22 cellular contexts compared by ENCODE assay signal in the genomic region with DNA sequence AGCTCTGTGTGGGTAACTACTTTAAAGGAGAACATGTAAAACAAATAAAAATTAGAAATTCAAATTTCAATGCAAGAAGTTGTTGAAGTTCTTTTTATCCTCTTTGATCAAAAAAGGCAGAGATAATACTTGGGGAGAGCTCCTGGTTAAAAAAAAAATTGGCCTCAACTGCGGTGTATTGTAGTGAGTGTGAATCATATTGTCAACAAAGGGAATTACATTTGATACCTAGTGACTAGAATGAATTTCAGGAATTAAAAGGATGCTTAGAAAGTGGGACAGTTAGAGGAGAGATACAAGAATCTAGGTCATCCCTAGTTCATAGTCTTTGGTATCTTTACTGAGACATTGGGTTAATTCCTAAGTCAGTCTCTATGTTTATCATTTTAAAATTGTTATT.
"Had no signal": no experiment of that assay in that cellular context is flagged by ENCODE, and none has a peak within 500 bp of the region (broad histone marks: within the 10 kb centered on the region; RNA-seq: fewer than 3 reads in every experiment).

No MANE protein-coding gene starts in this region.

- H3K4me3 ChIP-seq: dorsolateral prefrontal cortex, lower lobe of right lung, ovary, psoas muscle, sigmoid colon, skin epidermis, spleen, thoracic aorta, tibial nerve, upper lobe of left lung, uterus had no signal

- DNase-seq: dorsolateral prefrontal cortex; effector CD4-positive, alpha-beta T cell; hypothalamus; immature natural killer cell; left ventricle myocardium superior; lower lobe of right lung; natural killer cell; occipital lobe; ovary; posterior cingulate gyrus; psoas muscle; right cardiac atrium; sigmoid colon; spleen; stimulated activated naive B cell treated with anti-CD40 and anti-IgM and Interleukin-4, amounts not matched to agents 10 μg/mL and 1 μg/mL and 100 μg/mL, for 72 hours; upper lobe of left lung; uterus had no signal

- FAIRE-seq: frontal cortex, keratinocyte had no signal

- H3K36me3 ChIP-seq: lower lobe of right lung, ovary, sigmoid colon, spleen, thoracic aorta, tibial nerve, upper lobe of left lung, uterus had no signal

- H3K27me3 ChIP-seq: ovary, sigmoid colon, spleen, tibial nerve, upper lobe of left lung, uterus had no signal
